ENCODE assay signal across 22 cellular contexts in genomic region chr11:120384476-120384875, GRCh38. TPM values are rescaled to one million over a fixed set of nuclear protein-coding genes. Genes with fewer than 3 reads are reported as not detected.
DNase-seq lines count a peak whose midpoint lies in the region; ATAC-seq and TF ChIP-seq lines count a peak whose summit lies in the region.
"Had no signal": no experiment of that assay in that cellular context is flagged by ENCODE, and none has a peak within 500 bp of the region (broad histone marks: within the 10 kb centered on the region; RNA-seq: fewer than 3 reads in every experiment).

No MANE protein-coding gene starts in this region.

- H3K36me3 Mint-ChIP-seq in neural progenitor cell: peaks cover 16% of the 10 kb centered on the region
- H3K36me3 Mint-ChIP-seq: type B pancreatic cell had no signal

- no peaks in the 10 kb centered on the region for H3K36me3 ChIP-seq in neural progenitor cell
- H3K36me3 ChIP-seq: adrenal gland, colonic mucosa, ovary had no signal

- no peaks in the 10 kb centered on the region for H3K27me3 ChIP-seq in neural progenitor cell
- H3K27me3 ChIP-seq: adrenal gland, colonic mucosa, ovary had no signal

- H3K4me3 ChIP-seq in epithelial cell of esophagus (ENCODE audit: low read length): no peak overlapping the region
- H3K4me3 ChIP-seq in neural progenitor cell: no peak overlapping the region
- H3K4me3 ChIP-seq: adrenal gland, colonic mucosa, ovary had no signal

- H3K9ac ChIP-seq in neural progenitor cell: no peak overlapping the region

- H3K4me2 ChIP-seq in neural progenitor cell: no peak overlapping the region

- DNase-seq in EH (ENCODE audit: low read depth) (peak; percentile 54), RPMI7951 (ENCODE audit: low read depth) (peak; percentile 59), epithelial cell of esophagus (ENCODE audit: low read depth) (peak; percentile 42), neural progenitor cell (ENCODE audit: low spot score) (no peak), glomerular visceral epithelial cell (ENCODE audit: extremely low spot score) (no peak), kidney glomerular epithelial cell (lab: John Stamatoyannopoulos, UW) (no peak), NCI-H2107 (lab: John Stamatoyannopoulos, UW) (no peak)
- DNase-seq: activated naive CD4-positive, alpha-beta T cell treated with Interleukin-2 at 50 U/mL for 16 hours; adrenal gland; colonic mucosa; GF-D8; H9; natural killer cell; NCI-H2081; NCI-H510A; NK-92 treated with Interleukin-12 subunit alpha and Interleukin-12 subunit beta, amount 100 ng/mL, for 24 hours; ovary; SIG-M5; stimulated activated CD4-positive, alpha-beta T cell treated with anti-CD3 and anti-CD28 coated beads, Interleukin-2, amount 100 ng/mL, for 24 hours had no signal

- no peak overlapping the region for H2AFZ ChIP-seq in neural progenitor cell (replicated peaks)

- peaks cover 99% of the 10 kb centered on the region for H3K79me2 ChIP-seq in neural progenitor cell (ENCODE audit: low read depth)

- no peaks in the 10 kb centered on the region for H3F3A ChIP-seq in neural progenitor cell (ENCODE audit: low read depth)

- no peaks in the 10 kb centered on the region for H3K9me3 ChIP-seq in neural progenitor cell (ENCODE audit: low read depth)
- H3K9me3 ChIP-seq: adrenal gland, colonic mucosa, ovary had no signal

- H3K4me3 Mint-ChIP-seq in neural progenitor cell: no peak overlapping the region
- H3K4me3 Mint-ChIP-seq: H9, natural killer cell, type B pancreatic cell had no signal

- H3K27ac Mint-ChIP-seq in neural progenitor cell: peak overlapping the region; percentile 86
- H3K27ac Mint-ChIP-seq: natural killer cell, type B pancreatic cell had no signal

- ATAC-seq in HG03521 (IDR thresholded peaks at IDR 0.05; ENCODE audit: unreplicated experiment): no peak
- ATAC-seq: natural killer cell had no signal

- H3K4me1 ChIP-seq in neural progenitor cell: peaks cover 18% of the 10 kb centered on the region
- H3K4me1 ChIP-seq: colonic mucosa had no signal

- H3K9me3 Mint-ChIP-seq in neural progenitor cell: peaks cover 35% of the 10 kb centered on the region
- H3K9me3 Mint-ChIP-seq: natural killer cell had no signal

- no peaks in the 10 kb centered on the region for H4K20me1 ChIP-seq in neural progenitor cell (ENCODE audit: low read depth)

- H3K27me3 Mint-ChIP-seq in neural progenitor cell (ENCODE audit: insufficient read depth, low read depth): no peaks in the 10 kb centered on the region
- H3K27me3 Mint-ChIP-seq: type B pancreatic cell had no signal

- H3K27ac ChIP-seq in neural progenitor cell: no peak overlapping the region
- H3K27ac ChIP-seq: adrenal gland, colonic mucosa, ovary had no signal

- TF ChIP-seq CTCF in epithelial cell of esophagus (IDR thresholded peaks at IDR 0.05; ENCODE audit: insufficient read depth, low read depth, low read length, missing control alignments) (no peak), neural progenitor cell (IDR thresholded peaks at IDR 0.05) (no peak)

- peaks cover 18% of the 10 kb centered on the region for H3K4me1 Mint-ChIP-seq in neural progenitor cell

RNA-seq across cellular contexts. Expression of gene ARHGEF12, which starts 48.3 kb away (rescaled TPM):
- total RNA-seq in RPMI7951 (2014; rRNA removed; shearing (Covaris generic)): 42.0 and 46.4 TPM in 2 replicates
- total RNA-seq in neural progenitor cell (ENCODE audit: low replicate concordance): 24.9 and 31.3 TPM in 2 replicates

RNA-seq across cellular contexts. Expression of gene TLCD5, which starts 59.4 kb away (rescaled TPM):
- 3.4 and 4.9 TPM in 2 replicates for total RNA-seq in RPMI7951 (2014; rRNA removed; shearing (Covaris generic))
- 25.1 and 32.2 TPM in 2 replicates for total RNA-seq in neural progenitor cell (ENCODE audit: low replicate concordance)
- total RNA-seq: mononuclear cell, natural killer cell had no signal

Comparison
In these comparisons a context has a peak if more than half of its experiments do, and no peak if none do; other contexts are left out.
1. DNase-seq: peak in EH (single experiment), RPMI7951 (single experiment) and epithelial cell of esophagus (single experiment); none in neural progenitor cell (single experiment), glomerular visceral epithelial cell (single experiment), kidney glomerular epithelial cell (single experiment) and NCI-H2107 (single experiment).